In the genomic region with DNA sequence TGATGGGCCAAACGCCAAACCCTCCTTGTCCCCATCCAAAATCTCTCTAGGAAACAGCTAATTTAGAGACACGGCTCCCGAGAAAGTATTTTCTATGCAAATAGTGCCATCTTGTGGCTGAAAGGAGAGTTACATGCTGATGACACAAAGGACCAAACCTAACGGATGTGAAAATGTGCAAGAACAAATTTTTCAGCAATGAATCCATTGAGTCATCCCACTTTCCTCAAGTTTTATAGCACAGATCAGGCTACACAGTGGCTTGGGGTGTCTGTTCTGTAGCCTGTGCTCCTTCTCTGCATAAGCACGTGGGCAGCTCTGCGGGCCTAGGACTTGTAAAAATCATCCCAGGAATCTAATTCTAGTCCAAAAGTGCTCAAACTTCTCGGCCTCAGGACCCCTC, we compare ENCODE assay signal across 8 cellular contexts.
DNase-seq lines count a peak whose midpoint lies in the region; ATAC-seq and TF ChIP-seq lines count a peak whose summit lies in the region.

No MANE protein-coding gene starts in this region.

- TF ChIP-seq CTCF in AG04450 (IDR thresholded peaks at IDR 0.05; ENCODE audit: low read depth, low read length) (peak; percentile 82), GM13977 (IDR thresholded peaks at IDR 0.05; ENCODE audit: extremely low read depth, insufficient read depth, missing control alignments) (peak; percentile 82), glutamatergic neuron (IDR thresholded peaks at IDR 0.05; ENCODE audit: partially characterized antibody, unreplicated experiment) (peak; percentile 93)

- H3K9me3 Mint-ChIP-seq in activated naive CD8-positive, alpha-beta T cell treated with anti-CD3 and anti-CD28 coated beads for 36 hours, result no peaks in the 10 kb centered on the region
- H3K9me3 Mint-ChIP-seq in glutamatergic neuron (ENCODE audit: unreplicated experiment), result peaks cover 7% of the 10 kb centered on the region

- in situ Hi-C loops in GM13977 (cut with MboI; ENCODE audit: low pct_unique_long_range_greater_than_20kb, low sequenced_read_pairs, unreplicated experiment), result loop anchor here (10.0 kb wide), 1 partner anchor 484 kb away; no protein-coding TSS in a partner anchor

- no peak overlapping the region for H3K27ac Mint-ChIP-seq in activated naive CD8-positive, alpha-beta T cell treated with anti-CD3 and anti-CD28 coated beads for 36 hours
- H3K27ac Mint-ChIP-seq in glutamatergic neuron (ENCODE audit: unreplicated experiment), result no peak overlapping the region

- CTCF ChIA-PET in AG04450 (lab: Charles Lee), result interaction anchor here (0.5 to 9.2 kb wide), 25 partner anchors 8 to 485 kb away, joined by 3 to 268 read pairs (median 4); no protein-coding TSS in a partner anchor

- no peaks in the 10 kb centered on the region for H3K36me3 Mint-ChIP-seq in activated naive CD8-positive, alpha-beta T cell treated with anti-CD3 and anti-CD28 coated beads for 36 hours
- H3K36me3 Mint-ChIP-seq in glutamatergic neuron (ENCODE audit: unreplicated experiment), result no peaks in the 10 kb centered on the region

- H3K4me3 ChIP-seq in AG04450 (ENCODE audit: low read depth, low read length), result no peak overlapping the region

- no peak overlapping the region for H3K4me3 Mint-ChIP-seq in activated naive CD8-positive, alpha-beta T cell treated with anti-CD3 and anti-CD28 coated beads for 36 hours
- no peak overlapping the region for H3K4me3 Mint-ChIP-seq in glutamatergic neuron (ENCODE audit: unreplicated experiment)

- H3K27ac ChIP-seq in AG04450 (ENCODE audit: low read depth, low read length), result no peak overlapping the region

- H3K27me3 Mint-ChIP-seq in activated naive CD8-positive, alpha-beta T cell treated with anti-CD3 and anti-CD28 coated beads for 36 hours, result peaks cover 10% of the 10 kb centered on the region
- H3K27me3 Mint-ChIP-seq in glutamatergic neuron (ENCODE audit: unreplicated experiment), result no peaks in the 10 kb centered on the region

- H3K4me1 Mint-ChIP-seq in activated naive CD8-positive, alpha-beta T cell treated with anti-CD3 and anti-CD28 coated beads for 36 hours, result no peaks in the 10 kb centered on the region
- H3K4me1 Mint-ChIP-seq in glutamatergic neuron (ENCODE audit: low read depth, unreplicated experiment), result peaks cover 6% of the 10 kb centered on the region

- H3K9me3 ChIP-seq in AG04450 (ENCODE audit: control insufficient read depth, insufficient read depth, low read length), result no peaks in the 10 kb centered on the region

- H3K27me3 ChIP-seq in AG04450 (ENCODE audit: control insufficient read depth, insufficient read depth, low read length), result no peaks in the 10 kb centered on the region

- DNase-seq in AG04450 (ENCODE audit: low read depth, low spot score) (peak; percentile 16), GM13977 (ENCODE audit: low spot score) (peak; percentile 69), Kasumi-1 (lab: John Stamatoyannopoulos, UW) (peak; percentile 81 to 91), RPMI7951 (ENCODE audit: low read depth) (peak; percentile 71), glutamatergic neuron (peak; percentile 28), pons (ENCODE audit: low spot score) (peak; percentile 90)
- peak; percentile 16 for DNase-seq in activated naive CD8-positive, alpha-beta T cell treated with anti-CD3 and anti-CD28 coated beads for 36 hours

- ATAC-seq in GM18520 (IDR thresholded peaks at IDR 0.05; ENCODE audit: unreplicated experiment), result no peak

- POLR2A ChIA-PET in AG04450 (lab: Yijun Ruan, JAX), result no interaction called here

Comparison
In these comparisons a context has a peak if more than half of its experiments do, and no peak if none do; other contexts are left out.
1. DNase-seq: peak in every context shown above with its lines; median percentile 90 in pons; 86 in Kasumi-1; 71 in RPMI7951; 69 in GM13977; 28 in glutamatergic neuron; 16 in AG04450; 16 in activated naive CD8-positive, alpha-beta T cell treated with anti-CD3 and anti-CD28 coated beads for 36 hours.